Comparison of ENCODE assay signal across 1 cellular context in the genomic region with DNA sequence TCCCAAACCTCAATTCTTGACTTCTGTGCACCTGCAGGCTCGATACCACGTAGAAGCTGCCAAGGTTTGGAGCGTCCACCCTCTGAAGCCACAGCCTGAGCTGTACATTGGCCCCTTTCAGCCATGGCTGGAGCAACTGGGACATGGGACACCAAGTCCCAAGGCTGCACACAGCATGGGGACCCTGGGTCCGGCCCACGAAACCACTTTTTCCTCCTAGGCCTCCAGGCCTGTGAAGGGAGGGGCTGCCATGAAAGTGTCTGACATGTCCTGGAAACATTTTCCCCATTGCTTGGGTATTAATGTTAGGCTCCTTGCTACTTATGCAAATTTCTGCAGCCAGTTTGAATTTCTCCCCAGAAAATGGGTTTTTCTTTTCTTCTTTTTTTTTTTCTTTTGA.
TF ChIP-seq lines count a peak whose summit lies in the region.

No MANE protein-coding gene starts in this region.

TF ChIP-seq in K562, 482 proteins besides CTCF, POLR2A, EP300 and RAD21 (continued from another document):
- TF ChIP-seq, protein P1, sequence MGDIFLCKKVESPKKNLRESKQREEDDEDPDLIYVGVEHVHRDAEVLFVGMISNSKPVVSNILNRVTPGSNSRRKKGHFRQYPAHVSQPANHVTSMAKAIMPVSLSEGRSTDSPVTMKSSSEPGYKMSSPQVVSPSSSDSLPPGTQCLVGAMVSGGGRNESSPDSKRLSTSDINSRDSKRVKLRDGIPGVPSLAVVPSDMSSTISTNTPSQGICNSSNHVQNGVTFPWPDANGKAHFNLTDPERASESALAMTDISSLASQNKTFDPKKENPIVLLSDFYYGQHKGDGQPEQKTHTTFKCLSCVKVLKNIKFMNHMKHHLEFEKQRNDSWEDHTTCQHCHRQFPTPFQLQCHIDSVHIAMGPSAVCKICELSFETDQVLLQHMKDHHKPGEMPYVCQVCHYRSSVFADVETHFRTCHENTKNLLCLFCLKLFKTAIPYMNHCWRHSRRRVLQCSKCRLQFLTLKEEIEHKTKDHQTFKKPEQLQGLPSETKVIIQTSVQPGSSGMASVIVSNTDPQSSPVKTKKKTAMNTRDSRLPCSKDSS (IDR thresholded peaks at IDR 0.05; ENCODE audit: low read depth, partially characterized antibody): peak; percentile 18
- TF ChIP-seq ZBTB7A (IDR thresholded peaks at IDR 0.05; ENCODE audit: borderline replicate concordance, control insufficient read depth, low read depth, low read length) (peak; percentile 21; the same call in 1 of the 2 replicates), CBX1 (IDR thresholded peaks at IDR 0.05; ENCODE audit: low read depth) (0 out of 2 replicates have a peak, but pooled peaks have one; percentile 64), CBX5 (IDR thresholded peaks at IDR 0.05; ENCODE audit: borderline replicate concordance, low read depth) (peak; percentile 53; the same call in 1 of the 2 replicates)
- TF ChIP-seq, protein P2, sequence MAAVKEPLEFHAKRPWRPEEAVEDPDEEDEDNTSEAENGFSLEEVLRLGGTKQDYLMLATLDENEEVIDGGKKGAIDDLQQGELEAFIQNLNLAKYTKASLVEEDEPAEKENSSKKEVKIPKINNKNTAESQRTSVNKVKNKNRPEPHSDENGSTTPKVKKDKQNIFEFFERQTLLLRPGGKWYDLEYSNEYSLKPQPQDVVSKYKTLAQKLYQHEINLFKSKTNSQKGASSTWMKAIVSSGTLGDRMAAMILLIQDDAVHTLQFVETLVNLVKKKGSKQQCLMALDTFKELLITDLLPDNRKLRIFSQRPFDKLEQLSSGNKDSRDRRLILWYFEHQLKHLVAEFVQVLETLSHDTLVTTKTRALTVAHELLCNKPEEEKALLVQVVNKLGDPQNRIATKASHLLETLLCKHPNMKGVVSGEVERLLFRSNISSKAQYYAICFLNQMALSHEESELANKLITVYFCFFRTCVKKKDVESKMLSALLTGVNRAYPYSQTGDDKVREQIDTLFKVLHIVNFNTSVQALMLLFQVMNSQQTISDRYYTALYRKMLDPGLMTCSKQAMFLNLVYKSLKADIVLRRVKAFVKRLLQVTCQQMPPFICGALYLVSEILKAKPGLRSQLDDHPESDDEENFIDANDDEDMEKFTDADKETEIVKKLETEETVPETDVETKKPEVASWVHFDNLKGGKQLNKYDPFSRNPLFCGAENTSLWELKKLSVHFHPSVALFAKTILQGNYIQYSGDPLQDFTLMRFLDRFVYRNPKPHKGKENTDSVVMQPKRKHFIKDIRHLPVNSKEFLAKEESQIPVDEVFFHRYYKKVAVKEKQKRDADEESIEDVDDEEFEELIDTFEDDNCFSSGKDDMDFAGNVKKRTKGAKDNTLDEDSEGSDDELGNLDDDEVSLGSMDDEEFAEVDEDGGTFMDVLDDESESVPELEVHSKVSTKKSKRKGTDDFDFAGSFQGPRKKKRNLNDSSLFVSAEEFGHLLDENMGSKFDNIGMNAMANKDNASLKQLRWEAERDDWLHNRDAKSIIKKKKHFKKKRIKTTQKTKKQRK (IDR thresholded peaks at IDR 0.05; ENCODE audit: borderline replicate concordance, low read depth, low read length): 0 out of 2 replicates have a peak, but pooled peaks have one; percentile 49
